1 cellular context compared by ENCODE assay signal in genomic region chr3:175477651-175478224, GRCh38.
TF ChIP-seq lines count a peak whose summit lies in the region.

No MANE protein-coding gene starts in this region.

TF ChIP-seq in WTC11, 78 proteins besides CTCF, POLR2A, EP300 and RAD21 (continued from another document):
- TF ChIP-seq ZNF425 (CRISPR knock-in tag; conservative IDR thresholded peaks at IDR 0.05), result no peak
- TF ChIP-seq E2F5 (CRISPR knock-in tag; IDR thresholded peaks at IDR 0.05), result no peak
